ENCODE assay signal across 8 cellular contexts in the genomic region with DNA sequence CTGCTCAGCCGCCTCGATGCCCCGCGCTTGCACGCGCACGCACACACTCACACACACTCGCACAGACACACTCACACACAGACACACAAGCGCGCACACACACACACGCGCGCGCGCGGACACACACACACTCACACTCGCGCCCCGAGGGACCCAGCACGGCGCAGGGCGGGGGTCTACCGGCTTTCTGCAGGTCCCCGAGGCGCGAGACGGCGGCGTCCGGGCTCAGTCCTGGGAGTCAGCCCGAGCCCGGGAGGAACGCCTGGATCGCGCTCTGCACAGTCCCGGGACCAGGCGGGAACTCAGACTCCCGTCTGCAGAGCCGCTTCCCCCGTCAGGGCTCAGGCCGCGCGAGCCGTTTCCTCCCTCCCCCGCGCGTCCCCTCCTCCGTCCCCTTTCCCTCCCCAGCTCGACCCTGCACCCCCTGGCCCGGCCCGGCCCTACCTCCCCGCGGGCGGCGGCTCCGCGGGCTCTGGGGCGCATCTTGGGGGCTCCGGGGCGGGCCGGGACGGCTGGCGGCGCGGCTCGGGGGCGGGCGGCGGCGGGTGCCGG. TPM values are rescaled to one million over a fixed set of nuclear protein-coding genes. Genes with fewer than 3 reads are reported as not detected.
DNase-seq lines count a peak whose midpoint lies in the region; ATAC-seq and TF ChIP-seq lines count a peak whose summit lies in the region.

No MANE protein-coding gene starts in this region.

- H3K36me3 ChIP-seq in adrenal gland (replicated peaks in 1 of 2) (no peaks in the 10 kb centered on the region), iPS DF 6.9 (ENCODE audit: control insufficient read depth, insufficient read depth, low read length) (no peaks in the 10 kb centered on the region), sigmoid colon (no peaks in the 10 kb centered on the region)

- peaks cover 10% of the 10 kb centered on the region for H3K27me3 ChIP-seq in adrenal gland
- H3K27me3 ChIP-seq in iPS DF 6.9 (ENCODE audit: control insufficient read depth, insufficient read depth, low read length) = peaks cover 2% of the 10 kb centered on the region; the same call in 1 of the 2 replicates
- H3K27me3 ChIP-seq in sigmoid colon = peaks cover 0 to 34% (median 21%) of the 10 kb centered on the region in 3 donors

- H3K27ac ChIP-seq in adrenal gland (peak overlapping the region in 4 of 5 donors; percentile 47 to 95 (median 70)), iPS DF 6.9 (ENCODE audit: low read length) (no peak overlapping the region), sigmoid colon (peak overlapping the region; percentile 79 to 94 (median 83))

- no peak for TF ChIP-seq CTCF in adrenal gland (IDR thresholded peaks at IDR 0.05)
- TF ChIP-seq CTCF in sigmoid colon (IDR thresholded peaks at IDR 0.05) = no peak

- WGBS in adrenal gland, 4 donors = 0 to 7% (median 1%) methylated on average over 3 to 71 of the region's 71 CpGs
- no CpG with 5 or more reads among the region's 71 CpGs for WGBS in iPS DF 6.9 (ENCODE audit: insufficient coverage, insufficient read length)
- 1% methylated on average over 71 of the region's 71 CpGs for whole genome bisulfite sequencing in sigmoid colon, 2 donors

- TF ChIP-seq EP300 in sigmoid colon (IDR thresholded peaks at IDR 0.05) = no peak

- no peak for TF ChIP-seq POLR2A in adrenal gland (IDR thresholded peaks at IDR 0.05)
- no peak for TF ChIP-seq POLR2A in sigmoid colon (IDR thresholded peaks at IDR 0.05)
- TF ChIP-seq POLR2A in GM18505 (IDR thresholded peaks at IDR 0.05; ENCODE audit: borderline replicate concordance, extremely low read depth, insufficient read depth, insufficient read length) = no peak

- DNase-seq in CD1c-positive myeloid dendritic cell (ENCODE audit: extremely low spot score) (peak; percentile 31), adrenal gland (peak in 3 of 7 donors; percentile 20 to 24 (median 22)), iPS DF 6.9 (ENCODE audit: low read depth, low spot score) (no peak), sigmoid colon (peak; percentile 80)

- H3K4me1 ChIP-seq in adrenal gland (replicated peaks in 1 of 2) (peaks cover 0 to 9% of the 10 kb centered on the region in 2 donors), iPS DF 6.9 (ENCODE audit: control insufficient read depth, insufficient read depth, low read length) (peaks cover 8% of the 10 kb centered on the region; the same call in 1 of the 2 replicates), sigmoid colon (peaks cover 0 to 49% (median 34%) of the 10 kb centered on the region in 4 donors)

- H3K4me3 ChIP-seq in adrenal gland = peak overlapping the region in 2 of 4 donors; percentile 26 to 57
- H3K4me3 ChIP-seq in iPS DF 6.9 (ENCODE audit: low read length) = peak overlapping the region; percentile 67; the same call in 1 of the 2 replicates
- peak overlapping the region; percentile 24 to 70 (median 56) for H3K4me3 ChIP-seq in sigmoid colon

- intact Hi-C loops in adrenal gland (cut with DNase I) = no loop called here
- intact Hi-C loops in sigmoid colon (cut with DNase I) = no loop called here

- H3K9me3 ChIP-seq in adrenal gland (replicated peaks in 1 of 3) = no peaks in the 10 kb centered on the region
- H3K9me3 ChIP-seq in iPS DF 6.9 (ENCODE audit: control insufficient read depth, insufficient read depth, low read length) = no peaks in the 10 kb centered on the region
- H3K9me3 ChIP-seq in sigmoid colon = no peaks in the 10 kb centered on the region

- ATAC-seq in HG02759 (IDR thresholded peaks at IDR 0.05; ENCODE audit: unreplicated experiment) = peak; percentile 35
- ATAC-seq in GM18505 (IDR thresholded peaks at IDR 0.05; ENCODE audit: unreplicated experiment) = no peak
- no peak for ATAC-seq in HG02973 (IDR thresholded peaks at IDR 0.05; ENCODE audit: unreplicated experiment)
- ATAC-seq in HG02623 (IDR thresholded peaks at IDR 0.05; ENCODE audit: unreplicated experiment) = no peak

RNA-seq across cellular contexts. Expression of a gene that starts 0.5 kb away (rescaled TPM):
- total RNA-seq in adrenal gland = 10 to 100 TPM in 1 of 8 donors, 1 to 10 TPM in 7; 4.1 to 10.9 (median 6.7) TPM
- polyA plus RNA-seq in adrenal gland = 1 to 10 TPM; 3.0 to 8.4 (median 5.5) TPM
- total RNA-seq in sigmoid colon = 10 to 100 TPM in 3 of 4 donors, 1 to 10 TPM in 1; 7.6 to 38.8 (median 13.6) TPM
- 10 to 100 TPM in 1 of 3 donors, 1 to 10 TPM in 2; 6.2 to 22.2 (median 7.2) TPM for polyA plus RNA-seq in sigmoid colon

RNA-seq across cellular contexts. Expression of a gene that starts 32.6 kb away (rescaled TPM):
- total RNA-seq in adrenal gland (10 to 100 TPM; 10.8 to 33.9 (median 15.2) TPM), sigmoid colon (10 to 100 TPM; 20.1 to 22.1 (median 20.8) TPM)
- polyA plus RNA-seq in adrenal gland (1 to 10 TPM; 6.8 to 9.9 (median 7.2) TPM), sigmoid colon (10 to 100 TPM; 14.8 to 24.0 (median 15.6) TPM)

RNA-seq across cellular contexts. Expression of a gene that starts 56.4 kb away (rescaled TPM):
- total RNA-seq in adrenal gland = 100 to 1,000 TPM; 188 to 465 (median 214) TPM
- 100 to 1,000 TPM; 172 to 211 (median 194) TPM for polyA plus RNA-seq in adrenal gland
- total RNA-seq in sigmoid colon = 100 to 1,000 TPM; 170 to 377 (median 267) TPM
- polyA plus RNA-seq in sigmoid colon = 100 to 1,000 TPM; 397 to 979 (median 712) TPM
